16 cellular contexts compared by ENCODE assay signal in genomic region chr10:42977032-42977416, GRCh38.
"Had no signal": no experiment of that assay in that cellular context is flagged by ENCODE, and none has a peak within 500 bp of the region (broad histone marks: within the 10 kb centered on the region; RNA-seq: fewer than 3 reads in every experiment).

No MANE protein-coding gene starts in this region.

- H3K4me1 Mint-ChIP-seq: activated T-helper 17 cell treated with anti-CD3 and anti-CD28 coated beads, Interleukin-2, amount 50 U/mL, for 72 hours; central memory CD8-positive, alpha-beta T cell had no signal

- H3K27me3 Mint-ChIP-seq: activated T-helper 17 cell treated with anti-CD3 and anti-CD28 coated beads, Interleukin-2, amount 50 U/mL, for 72 hours; naive thymus-derived CD4-positive, alpha-beta T cell had no signal

- H3K4me3 ChIP-seq: body of pancreas, lung, psoas muscle, SJCRH30, vagina had no signal

- H3K4me1 ChIP-seq: body of pancreas, psoas muscle, SJCRH30, vagina had no signal

- H3K27me3 ChIP-seq: body of pancreas, SJCRH30, vagina had no signal

- H3K9me3 Mint-ChIP-seq: activated naive CD4-positive, alpha-beta T cell treated with anti-CD3 and anti-CD28 coated beads for 36 hours; activated T-helper 17 cell treated with anti-CD3 and anti-CD28 coated beads, Interleukin-2, amount 50 U/mL, for 72 hours; central memory CD8-positive, alpha-beta T cell; naive thymus-derived CD4-positive, alpha-beta T cell had no signal

- H3K36me3 ChIP-seq: SJCRH30, vagina had no signal

- H3K27ac ChIP-seq: body of pancreas, psoas muscle, SJCRH30, vagina had no signal

- H3K4me3 Mint-ChIP-seq: activated naive CD4-positive, alpha-beta T cell treated with anti-CD3 and anti-CD28 coated beads for 36 hours; activated T-helper 17 cell treated with anti-CD3 and anti-CD28 coated beads, Interleukin-2, amount 50 U/mL, for 72 hours; central memory CD8-positive, alpha-beta T cell; naive thymus-derived CD4-positive, alpha-beta T cell had no signal

- DNase-seq: activated CD4-positive, alpha-beta T cell treated with anti-CD3 and anti-CD28 coated beads for 4 hours; activated naive CD4-positive, alpha-beta T cell treated with anti-CD3 and anti-CD28 coated beads for 36 hours; amniotic stem cell; cortex of kidney; effector CD8-positive, alpha-beta T cell; hypothalamus; SJCRH30; stimulated activated CD4-positive, alpha-beta T cell treated with anti-CD3 and anti-CD28 coated beads, Interleukin-12 subunit alpha, Interleukin-12 subunit beta, amount 100 ng/mL, for 4 hours had no signal

- ATAC-seq: activated T-helper 17 cell treated with anti-CD3 and anti-CD28 coated beads, Interleukin-2, amount 50 U/mL, for 72 hours; body of pancreas; naive thymus-derived CD4-positive, alpha-beta T cell; psoas muscle; sciatic nerve had no signal

- H3K27ac Mint-ChIP-seq: activated naive CD4-positive, alpha-beta T cell treated with anti-CD3 and anti-CD28 coated beads for 36 hours; activated T-helper 17 cell treated with anti-CD3 and anti-CD28 coated beads, Interleukin-2, amount 50 U/mL, for 72 hours; naive thymus-derived CD4-positive, alpha-beta T cell had no signal

- H3K9me3 ChIP-seq: body of pancreas, psoas muscle, SJCRH30, vagina had no signal

- H3K36me3 Mint-ChIP-seq: naive thymus-derived CD4-positive, alpha-beta T cell had no signal
